ENCODE assay signal across 11 cellular contexts in genomic region chr4:152709675-152710438, GRCh38. TPM values are rescaled to one million over a fixed set of nuclear protein-coding genes. Genes with fewer than 3 reads are reported as not detected.
DNase-seq lines count a peak whose midpoint lies in the region; ATAC-seq, FAIRE-seq and TF ChIP-seq lines count a peak whose summit lies in the region.
"Had no signal": no experiment of that assay in that cellular context is flagged by ENCODE, and none has a peak within 500 bp of the region (broad histone marks: within the 10 kb centered on the region; RNA-seq: fewer than 3 reads in every experiment).

No MANE protein-coding gene starts in this region.

- peak; percentile 51 for TF ChIP-seq CTCF in foreskin keratinocyte (conservative IDR thresholded peaks at IDR 0.05)

- peak; percentile 67 for DNase-seq in ELF-1 (ENCODE audit: low read depth, low spot score)
- DNase-seq in GM19239 (ENCODE audit: insufficient read length, low spot score): peak; percentile 17
- peak; percentile 63 for DNase-seq in NCI-H2227 (lab: John Stamatoyannopoulos, UW; ENCODE audit: unreplicated experiment)
- peak; percentile 98 to 99 for DNase-seq in foreskin keratinocyte
- no peak for DNase-seq in activated effector memory CD4-positive, alpha-beta T cell treated with anti-CD3 and anti-CD28 coated beads, Interleukin-2, amount 50 U/mL, for 16 hours
- no peak for DNase-seq in anterior cingulate cortex (lab: John Stamatoyannopoulos, UW)
- DNase-seq: NCI-H446 had no signal

- no peak for FAIRE-seq in GM19239 (lab: Jason Lieb, UNC)
- FAIRE-seq: D721Med had no signal

- H3K27me3 ChIP-seq in foreskin keratinocyte: no peaks in the 10 kb centered on the region

- peaks cover 11% of the 10 kb centered on the region for H3K4me1 ChIP-seq in foreskin keratinocyte

- H3K27ac ChIP-seq in foreskin keratinocyte: peak overlapping the region; percentile 97

- ATAC-seq in foreskin keratinocyte (peak; percentile 95), GM21367 (IDR thresholded peaks at IDR 0.05; ENCODE audit: unreplicated experiment) (no peak), HG03108 (IDR thresholded peaks at IDR 0.05; ENCODE audit: unreplicated experiment) (no peak)
- ATAC-seq: left lobe of liver had no signal

RNA-seq across cellular contexts. Expression of gene TMEM154, which starts 30.1 kb away (rescaled TPM):
- total RNA-seq in foreskin keratinocyte: 102 and 118 TPM in 2 replicates
- polyA plus RNA-seq in foreskin keratinocyte: 12.8 and 13.3 TPM in 2 replicates

Comparison
In these comparisons a context has a peak if more than half of its experiments do, and no peak if none do; other contexts are left out.
1. DNase-seq: peak in ELF-1 (single experiment), GM19239 (single experiment), NCI-H2227 (single experiment) and foreskin keratinocyte (2 of 2); none in activated effector memory CD4-positive, alpha-beta T cell treated with anti-CD3 and anti-CD28 coated beads, Interleukin-2, amount 50 U/mL, for 16 hours (single experiment) and anterior cingulate cortex (0 of 58).